Comparison of ENCODE assay signal across 8 cellular contexts in genomic region chr5:220008-220407, GRCh38. TPM values are rescaled to one million over a fixed set of nuclear protein-coding genes. Genes with fewer than 3 reads are reported as not detected.
DNase-seq lines count a peak whose midpoint lies in the region; ATAC-seq and TF ChIP-seq lines count a peak whose summit lies in the region.

No MANE protein-coding gene starts in this region.

- no peak for TF ChIP-seq CTCF in fibroblast of mammary gland (conservative IDR thresholded peaks at IDR 0.05; ENCODE audit: control insufficient read depth, insufficient read depth, low read depth, low read length)

- peaks cover 31% of the 10 kb centered on the region for H3K36me3 Mint-ChIP-seq in activated CD4-positive, alpha-beta T cell treated with anti-CD3 and anti-CD28 coated beads, Interleukin-2, amount 10 ng/mL, durations not matched to agents 24 days and 14 days (ENCODE audit: low read depth)

- H3K4me1 Mint-ChIP-seq in activated CD4-positive, alpha-beta T cell treated with anti-CD3 and anti-CD28 coated beads, Interleukin-2, amount 10 ng/mL, durations not matched to agents 24 days and 14 days = peaks cover 43% of the 10 kb centered on the region
- peaks cover 66% of the 10 kb centered on the region for H3K4me1 Mint-ChIP-seq in stimulated activated naive CD8-positive, alpha-beta T cell treated with anti-CD3 and anti-CD28 coated beads, Interleukin-15, amount 100 ng/mL, for 72 hours

- peak overlapping the region; percentile 93 for H3K27ac Mint-ChIP-seq in activated CD4-positive, alpha-beta T cell treated with anti-CD3 and anti-CD28 coated beads, Interleukin-2, amount 10 ng/mL, durations not matched to agents 24 days and 14 days
- H3K27ac Mint-ChIP-seq in stimulated activated naive CD8-positive, alpha-beta T cell treated with anti-CD3 and anti-CD28 coated beads, Interleukin-15, amount 100 ng/mL, for 72 hours = peak overlapping the region; percentile 81 to 95

- ATAC-seq in stimulated activated naive CD8-positive, alpha-beta T cell treated with anti-CD3 and anti-CD28 coated beads, Interleukin-15, amount 100 ng/mL, for 72 hours = no peak

- peak overlapping the region; percentile 97 for H3K4me3 Mint-ChIP-seq in activated CD4-positive, alpha-beta T cell treated with anti-CD3 and anti-CD28 coated beads, Interleukin-2, amount 10 ng/mL, durations not matched to agents 24 days and 14 days
- H3K4me3 Mint-ChIP-seq in stimulated activated naive CD8-positive, alpha-beta T cell treated with anti-CD3 and anti-CD28 coated beads, Interleukin-15, amount 100 ng/mL, for 72 hours = peak overlapping the region; percentile 97

- no peaks in the 10 kb centered on the region for H3K9me3 Mint-ChIP-seq in activated CD4-positive, alpha-beta T cell treated with anti-CD3 and anti-CD28 coated beads, Interleukin-2, amount 10 ng/mL, durations not matched to agents 24 days and 14 days
- H3K9me3 Mint-ChIP-seq in stimulated activated naive CD8-positive, alpha-beta T cell treated with anti-CD3 and anti-CD28 coated beads, Interleukin-15, amount 100 ng/mL, for 72 hours = no peaks in the 10 kb centered on the region

- H3K27me3 Mint-ChIP-seq in activated CD4-positive, alpha-beta T cell treated with anti-CD3 and anti-CD28 coated beads, Interleukin-2, amount 10 ng/mL, durations not matched to agents 24 days and 14 days = no peaks in the 10 kb centered on the region
- H3K27me3 Mint-ChIP-seq in stimulated activated naive CD8-positive, alpha-beta T cell treated with anti-CD3 and anti-CD28 coated beads, Interleukin-15, amount 100 ng/mL, for 72 hours = no peaks in the 10 kb centered on the region

- intact Hi-C loops in activated CD4-positive, alpha-beta T cell treated with anti-CD3 and anti-CD28 coated beads, Interleukin-2, amount 10 ng/mL, durations not matched to agents 24 days and 14 days (cut with micrococcal nuclease) = loop anchor here (5.0 kb wide), 1 partner anchor 112 kb away; no protein-coding TSS in a partner anchor

- H3K4me3 ChIP-seq in fibroblast of mammary gland (ENCODE audit: control insufficient read depth, low read depth, low read length) = peak overlapping the region; percentile 80

- DNase-seq in activated CD4-positive, alpha-beta T cell treated with anti-CD3 and anti-CD28 coated beads, Interleukin-2, amount 10 ng/mL, durations not matched to agents 24 days and 14 days = peak; percentile 73
- no peak for DNase-seq in activated CD4-positive, alpha-beta T cell treated with anti-CD3 and anti-CD28 coated beads for 48 hours
- peak; percentile 77 for DNase-seq in OCI-M1 (lab: John Stamatoyannopoulos, UW)
- DNase-seq in fibroblast of mammary gland (ENCODE audit: low read depth) = peak; percentile 22
- DNase-seq in stimulated activated naive CD8-positive, alpha-beta T cell treated with anti-CD3 and anti-CD28 coated beads, Interleukin-15, amount 100 ng/mL, for 72 hours = no peak
- DNase-seq in H4 (ENCODE audit: low spot score) = no peak
- DNase-seq in NCI-H1092 (lab: John Stamatoyannopoulos, UW) = no peak
- no peak for DNase-seq in amniotic stem cell (lab: John Stamatoyannopoulos, UW)

RNA-seq across cellular contexts. Expression of gene SDHA, which starts 1.9 kb away (rescaled TPM):
- 147 and 150 TPM in 2 replicates for total RNA-seq in activated CD4-positive, alpha-beta T cell treated with anti-CD3 and anti-CD28 coated beads, Interleukin-2, amount 10 ng/mL, durations not matched to agents 24 days and 14 days
- total RNA-seq in H4 (2014; rRNA removed; shearing (Covaris generic)) = 70.3 and 79.9 TPM in 2 replicates

RNA-seq across cellular contexts. Expression of gene CCDC127, which starts 2.1 kb away (rescaled TPM):
- 7.1 and 7.7 TPM in 2 replicates for total RNA-seq in activated CD4-positive, alpha-beta T cell treated with anti-CD3 and anti-CD28 coated beads, Interleukin-2, amount 10 ng/mL, durations not matched to agents 24 days and 14 days
- total RNA-seq in H4 (2014; rRNA removed; shearing (Covaris generic)) = 4.6 and 4.8 TPM in 2 replicates

RNA-seq across cellular contexts. Expression of gene LRRC14B, which starts 28.7 kb away (rescaled TPM):
- not detected in 2 replicates for total RNA-seq in activated CD4-positive, alpha-beta T cell treated with anti-CD3 and anti-CD28 coated beads, Interleukin-2, amount 10 ng/mL, durations not matched to agents 24 days and 14 days
- total RNA-seq in H4 (2014; rRNA removed; shearing (Covaris generic)) = not detected in 2 replicates

RNA-seq across cellular contexts. Expression of gene PDCD6, which starts 51.4 kb away (rescaled TPM):
- 118 and 119 TPM in 2 replicates for total RNA-seq in activated CD4-positive, alpha-beta T cell treated with anti-CD3 and anti-CD28 coated beads, Interleukin-2, amount 10 ng/mL, durations not matched to agents 24 days and 14 days
- total RNA-seq in H4 (2014; rRNA removed; shearing (Covaris generic)) = 260 and 282 TPM in 2 replicates

Comparison
In these comparisons a context has a peak if more than half of its experiments do, and no peak if none do; other contexts are left out.
1. DNase-seq: peak in activated CD4-positive, alpha-beta T cell treated with anti-CD3 and anti-CD28 coated beads, Interleukin-2, amount 10 ng/mL, durations not matched to agents 24 days and 14 days (single experiment), OCI-M1 (single experiment) and fibroblast of mammary gland (single experiment); none in activated CD4-positive, alpha-beta T cell treated with anti-CD3 and anti-CD28 coated beads for 48 hours (single experiment), stimulated activated naive CD8-positive, alpha-beta T cell treated with anti-CD3 and anti-CD28 coated beads, Interleukin-15, amount 100 ng/mL, for 72 hours (0 of 2), H4 (single experiment), NCI-H1092 (single experiment) and amniotic stem cell (single experiment).